14 cellular contexts compared by ENCODE assay signal in the genomic region with DNA sequence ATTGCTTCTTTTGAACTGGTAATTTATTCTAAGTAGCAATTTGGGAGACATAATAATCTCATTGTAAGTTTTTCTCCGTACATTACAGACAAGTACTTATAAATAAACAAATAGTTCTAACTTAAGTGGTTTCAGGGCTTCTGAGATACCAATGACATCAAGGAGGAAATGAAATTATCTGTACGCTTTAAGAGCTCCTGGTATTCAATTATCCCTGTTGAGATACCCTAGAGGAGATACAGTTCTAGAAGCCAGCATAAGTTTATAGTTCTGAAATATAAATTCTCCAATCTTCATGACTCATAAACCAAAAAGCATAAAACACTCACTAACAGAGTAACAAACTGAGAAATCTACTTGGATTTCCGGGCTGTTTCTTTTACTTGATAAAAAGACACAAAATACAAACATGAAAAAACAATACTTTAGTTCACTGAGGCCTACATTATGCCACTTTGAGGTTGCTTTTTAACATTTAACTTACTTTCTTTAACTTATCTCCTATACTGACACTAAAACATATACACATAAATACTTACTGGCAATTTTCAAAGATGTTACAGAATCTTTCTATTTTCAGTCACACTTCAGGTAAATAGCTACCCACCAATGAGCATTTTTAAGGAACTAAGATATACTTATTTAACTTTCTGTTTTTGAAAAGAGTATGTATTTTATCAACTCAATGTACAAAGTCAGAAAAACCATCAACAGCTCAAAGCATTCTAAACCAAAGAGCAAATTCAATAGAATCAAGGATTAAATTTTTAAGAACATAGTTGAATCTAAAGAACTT. TPM values are rescaled to one million over a fixed set of nuclear protein-coding genes. Genes with fewer than 3 reads are reported as not detected.
A peak's percentile ranks its signal among the peaks of the same experiment; 100 is the strongest.
DNase-seq lines count a peak whose midpoint lies in the region; ATAC-seq and TF ChIP-seq lines count a peak whose summit lies in the region.
"Had no signal": no experiment of that assay in that cellular context is flagged by ENCODE, and none has a peak within 500 bp of the region (broad histone marks: within the 10 kb centered on the region; RNA-seq: fewer than 3 reads in every experiment).

No MANE protein-coding gene starts in this region.

- BruUV-seq in Panc1 (replicated peaks; lab: Mats Ljungman, UMichigan): no TSS peak

- H3K27ac ChIP-seq in cardiac muscle cell (peak overlapping the region; percentile 2), Panc1 (ENCODE audit: low read length) (peak overlapping the region; percentile 44; the same call in 1 of the 2 replicates), fibroblast of lung (ENCODE audit: insufficient read depth, low read length) (no peak overlapping the region), upper lobe of right lung (peak overlapping the region; percentile 0)
- H3K27ac ChIP-seq: Peyer's patch had no signal

- CTCF ChIA-PET in Panc1 (lab: Charles Lee): no interaction called here

- in situ Hi-C loops in Panc1 (cut with HindIII; ENCODE audit: low pct_unique_long_range_greater_than_20kb, low sequenced_read_pairs): no loop called here

- peak overlapping the region; percentile 40 for H3K4me2 ChIP-seq in fibroblast of lung (ENCODE audit: extremely low read depth, insufficient read depth, low read length)

- TF ChIP-seq CTCF in cardiac muscle cell (IDR thresholded peaks at IDR 0.05; ENCODE audit: low read depth, low read length): no peak
- TF ChIP-seq CTCF in Panc1 (IDR thresholded peaks at IDR 0.05): no peak
- no peak for TF ChIP-seq CTCF in fibroblast of lung (conservative IDR thresholded peaks at IDR 0.05 in 1 of 2, IDR thresholded peaks at IDR 0.05 in 1 of 2; ENCODE audit: low read depth in 1 of 2, low read length in 2 of 2)
- no peak for TF ChIP-seq CTCF in upper lobe of right lung (IDR thresholded peaks at IDR 0.05)

- no peaks in the 10 kb centered on the region for H4K20me1 ChIP-seq in fibroblast of lung (ENCODE audit: control insufficient read depth, extremely low read depth, insufficient read depth, low read length)

- DNase-seq in cardiac muscle cell (ENCODE audit: low read depth in 1 of 2, low spot score in 1 of 2) (no peak), Right ventricle myocardium superior (no peak), Panc1 (ENCODE audit: low read depth, low spot score) (no peak), fibroblast of lung (ENCODE audit: low read depth in 2 of 2) (peak; percentile 27 to 30), upper lobe of right lung (no peak), hypothalamus (lab: John Stamatoyannopoulos, UW) (no peak), NCI-H2081 (lab: John Stamatoyannopoulos, UW) (no peak)
- DNase-seq: activated CD8-positive, alpha-beta memory T cell treated with anti-CD3 and anti-CD28 coated beads for 24 hours; activated naive CD8-positive, alpha-beta T cell treated with anti-CD3 and anti-CD28 coated beads, Interleukin-2, amount 10 ng/mL, durations not matched to agents 7 days and 5 days; EL; NCI-H1048; Peyer's patch; stimulated activated CD4-positive, alpha-beta T cell treated with anti-CD3 and anti-CD28 coated beads, Interleukin-4, amount 100 ng/mL, for 1 hour had no signal

- intact Hi-C loops in Right ventricle myocardium superior (cut with DNase I) (no loop called here), Panc1 (cut with micrococcal nuclease; ENCODE audit: unreplicated experiment) (no loop called here), upper lobe of right lung (cut with DNase I) (no loop called here)

- no peaks in the 10 kb centered on the region for H3K9me3 ChIP-seq in cardiac muscle cell (ENCODE audit: low read depth)
- H3K9me3 ChIP-seq in Panc1 (ENCODE audit: control insufficient read depth, insufficient read depth, low read depth, low read length): no peaks in the 10 kb centered on the region
- H3K9me3 ChIP-seq in fibroblast of lung (ENCODE audit: control insufficient read depth, insufficient read depth, low read depth, low read length): no peaks in the 10 kb centered on the region
- H3K9me3 ChIP-seq in upper lobe of right lung: no peaks in the 10 kb centered on the region
- H3K9me3 ChIP-seq: Peyer's patch had no signal

- no peak overlapping the region for H3K4me3 ChIP-seq in cardiac muscle cell
- H3K4me3 ChIP-seq in Panc1 (ENCODE audit: low read depth in 2 of 2, low read length in 2 of 2): no peak overlapping the region
- no peak overlapping the region for H3K4me3 ChIP-seq in fibroblast of lung (replicated peaks in 1 of 4; ENCODE audit: control extremely low read depth in 1 of 4, insufficient read depth in 1 of 4, low read depth in 3 of 4, low read length in 4 of 4)
- no peak overlapping the region for H3K4me3 ChIP-seq in upper lobe of right lung
- H3K4me3 ChIP-seq: Peyer's patch had no signal

- POLR2A ChIA-PET in Panc1 (lab: Charles Lee): no interaction called here

- H2AFZ ChIP-seq in fibroblast of lung (ENCODE audit: low read length): no peak overlapping the region

- H3K4me1 ChIP-seq in cardiac muscle cell (ENCODE audit: low read depth) (no peaks in the 10 kb centered on the region), Panc1 (ENCODE audit: control insufficient read depth, insufficient read depth, low read length) (peaks cover 3% of the 10 kb centered on the region; the same call in 1 of the 2 replicates), fibroblast of lung (ENCODE audit: control insufficient read depth, extremely low read depth, insufficient read depth, low read length) (peaks cover 3% of the 10 kb centered on the region), upper lobe of right lung (peaks cover 31% of the 10 kb centered on the region)

- H3K79me2 ChIP-seq in fibroblast of lung (ENCODE audit: control insufficient read depth, insufficient read depth, low read length): peaks cover 42% of the 10 kb centered on the region

- ATAC-seq in Right ventricle myocardium superior (ENCODE audit: poor library complexity) (no peak), Panc1 (no peak), upper lobe of right lung (no peak), GM19467 (IDR thresholded peaks at IDR 0.05; ENCODE audit: unreplicated experiment) (no peak)

- no peak overlapping the region for H3K9ac ChIP-seq in fibroblast of lung (ENCODE audit: insufficient read depth, low read length)

- H3K27me3 ChIP-seq in cardiac muscle cell: no peaks in the 10 kb centered on the region
- no peaks in the 10 kb centered on the region for H3K27me3 ChIP-seq in Panc1 (ENCODE audit: control insufficient read depth, insufficient read depth, low read length)
- no peaks in the 10 kb centered on the region for H3K27me3 ChIP-seq in fibroblast of lung (ENCODE audit: control insufficient read depth, insufficient read depth, low read length)
- no peaks in the 10 kb centered on the region for H3K27me3 ChIP-seq in upper lobe of right lung
- H3K27me3 ChIP-seq: Peyer's patch had no signal

- H3K36me3 ChIP-seq in cardiac muscle cell: peaks cover 44% of the 10 kb centered on the region
- peaks cover 43% of the 10 kb centered on the region for H3K36me3 ChIP-seq in Panc1 (ENCODE audit: control insufficient read depth, insufficient read depth, low read length)
- peaks cover 10% of the 10 kb centered on the region for H3K36me3 ChIP-seq in fibroblast of lung (ENCODE audit: control insufficient read depth, insufficient read depth, low read length)
- H3K36me3 ChIP-seq in upper lobe of right lung: peaks cover 56% of the 10 kb centered on the region

RNA-seq across cellular contexts. Expression of a gene that starts 7.5 kb away (rescaled TPM):
- total RNA-seq in cardiac muscle cell (41.1 and 46.2 TPM in 2 replicates), Right ventricle myocardium superior (45.2 TPM), Panc1 (2021; ENCODE audit: unreplicated experiment) (66.8 TPM), fibroblast of lung (44.7 and 67.2 TPM in 2 replicates), upper lobe of right lung (68.5 TPM)
- polyA plus RNA-seq in cardiac muscle cell (26.7 and 32.2 TPM in 2 replicates), fibroblast of lung (60.0 and 60.8 TPM in 2 replicates)
- 33.5 TPM for polyA plus RNA-seq in Panc1 (2012; ENCODE audit: insufficient read length)
- 33.8 and 35.0 TPM in 2 replicates for polyA plus RNA-seq in fibroblast of lung (2012)
- 31.4 and 48.9 TPM in 2 replicates for polyA minus RNA-seq in fibroblast of lung (ENCODE audit: low replicate concordance)

RNA-seq across cellular contexts. Expression of a gene that starts 27.3 kb away (rescaled TPM):
- total RNA-seq in cardiac muscle cell (16.8 and 33.2 TPM in 2 replicates), Right ventricle myocardium superior (15.6 TPM), Panc1 (2021; ENCODE audit: unreplicated experiment) (55.2 TPM), fibroblast of lung (34.9 and 59.9 TPM in 2 replicates), upper lobe of right lung (28.3 TPM)
- polyA plus RNA-seq in cardiac muscle cell (32.2 and 43.5 TPM in 2 replicates), fibroblast of lung (69.9 and 78.7 TPM in 2 replicates)
- polyA plus RNA-seq in Panc1 (2012; ENCODE audit: insufficient read length): 75.0 TPM
- 38.9 and 45.7 TPM in 2 replicates for polyA plus RNA-seq in fibroblast of lung (2012)
- polyA minus RNA-seq in fibroblast of lung (ENCODE audit: low replicate concordance): 31.4 and 40.8 TPM in 2 replicates

RNA-seq across cellular contexts. Expression of a gene that starts 50.4 kb away (rescaled TPM):
- 33.2 and 39.0 TPM in 2 replicates for total RNA-seq in cardiac muscle cell
- 33.0 and 47.1 TPM in 2 replicates for polyA plus RNA-seq in cardiac muscle cell
- total RNA-seq in Right ventricle myocardium superior: 26.9 TPM
- 54.3 TPM for total RNA-seq in Panc1 (2021; ENCODE audit: unreplicated experiment)
- 47.3 TPM for polyA plus RNA-seq in Panc1 (2012; ENCODE audit: insufficient read length)
- 14.1 and 15.4 TPM in 2 replicates for total RNA-seq in fibroblast of lung
- 36.7 and 51.5 TPM in 2 replicates for polyA plus RNA-seq in fibroblast of lung
- 22.6 and 26.7 TPM in 2 replicates for polyA plus RNA-seq in fibroblast of lung (2012)
- polyA minus RNA-seq in fibroblast of lung (ENCODE audit: low replicate concordance): 11.7 and 13.3 TPM in 2 replicates
- total RNA-seq in upper lobe of right lung: 51.2 TPM

Comparison
In these comparisons a context has a peak if more than half of its experiments do, and no peak if none do; other contexts are left out.
1. DNase-seq: peak in fibroblast of lung (2 of 2); none in cardiac muscle cell (0 of 2), Right ventricle myocardium superior (single experiment), Panc1 (single experiment), upper lobe of right lung (single experiment), hypothalamus (0 of 51) and NCI-H2081 (0 of 2).